In the genomic region with DNA sequence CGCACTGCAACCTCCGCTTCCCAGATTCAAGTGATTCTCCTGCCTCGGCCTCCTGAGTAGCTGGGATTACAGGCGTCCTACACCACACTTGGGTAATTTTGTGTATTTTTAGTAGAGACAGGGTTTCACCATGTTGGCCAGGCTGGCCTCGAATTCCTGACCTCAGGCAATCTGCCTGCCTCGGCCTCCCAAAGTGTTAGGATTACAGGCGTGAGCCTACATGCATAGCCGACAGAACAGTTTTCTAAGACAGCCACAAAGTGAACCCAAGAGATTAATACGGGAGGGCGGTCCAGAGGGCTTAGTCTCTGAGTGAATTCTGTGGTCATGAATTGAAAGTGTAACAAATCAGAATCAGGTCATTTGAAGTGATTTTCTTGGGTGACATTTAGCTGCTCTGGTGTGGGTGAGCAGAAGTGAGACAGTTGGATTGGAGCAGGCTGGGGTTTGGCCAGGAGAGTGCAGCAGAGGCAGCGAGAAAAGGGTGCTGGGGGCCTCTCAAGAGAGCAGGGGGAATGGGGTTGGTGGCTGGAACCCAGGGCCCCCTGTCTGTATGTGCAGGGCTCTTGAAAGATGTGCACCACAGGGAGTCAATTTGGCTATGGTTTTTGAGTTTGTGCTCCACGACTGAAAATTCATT, we compare ENCODE assay signal across 19 cellular contexts.
DNase-seq lines count a peak whose midpoint lies in the region; ATAC-seq and TF ChIP-seq lines count a peak whose summit lies in the region.
"Had no signal": no experiment of that assay in that cellular context is flagged by ENCODE, and none has a peak within 500 bp of the region (broad histone marks: within the 10 kb centered on the region; RNA-seq: fewer than 3 reads in every experiment).

No MANE protein-coding gene starts in this region.

- H3K27me3 ChIP-seq in H9 (ENCODE audit: insufficient read depth, low read length) (no peaks in the 10 kb centered on the region), Panc1 (ENCODE audit: control insufficient read depth, insufficient read depth, low read length) (no peaks in the 10 kb centered on the region)
- H3K27me3 ChIP-seq: ascending aorta, testis had no signal

- no peaks in the 10 kb centered on the region for H4K20me1 ChIP-seq in H9 (ENCODE audit: control insufficient read depth, insufficient read depth, insufficient read length)

- H3K9ac ChIP-seq in H9 (ENCODE audit: extremely low read depth, insufficient read length, low read length) = no peak overlapping the region

- no peak overlapping the region for H3K23ac ChIP-seq in H9 (ENCODE audit: insufficient read length, low read depth, low read length)

- H2BK20ac ChIP-seq in H9 (ENCODE audit: low read depth, low read length, poor library complexity, severe bottlenecking) = no peak overlapping the region

- no peak overlapping the region for H3K4me2 ChIP-seq in H9 (ENCODE audit: insufficient read depth, insufficient read length, low read length)

- H3K27me3 Mint-ChIP-seq in H9 (ENCODE audit: low read depth) = no peaks in the 10 kb centered on the region
- H3K27me3 Mint-ChIP-seq in CD14-positive monocyte (ENCODE audit: low read depth in 3 of 3) = peaks cover 4 to 10% (median 6%) of the 10 kb centered on the region in 3 donors
- H3K27me3 Mint-ChIP-seq: IgD-negative memory B cell had no signal

- H2BK12ac ChIP-seq in H9 (ENCODE audit: insufficient read length, low read depth, low read length) = no peak overlapping the region

- no peaks in the 10 kb centered on the region for H3K36me3 ChIP-seq in Panc1 (ENCODE audit: control insufficient read depth, insufficient read depth, low read length)
- H3K36me3 ChIP-seq: ascending aorta had no signal

- H3K18ac ChIP-seq in H9 (ENCODE audit: insufficient read length, low read depth, low read length) = no peak overlapping the region

- no peaks in the 10 kb centered on the region for H3K23me2 ChIP-seq in H9 (ENCODE audit: insufficient read length, low read depth, low read length, poor library complexity, severe bottlenecking)

- no peaks in the 10 kb centered on the region for H3K79me2 ChIP-seq in H9 (ENCODE audit: insufficient read depth, low read length)

- no peak overlapping the region for H3T11ph ChIP-seq in H9 (ENCODE audit: low read length)

- DNase-seq in H9 = peak; percentile 62
- DNase-seq in Panc1 (ENCODE audit: low read depth, low spot score) = no peak
- DNase-seq in globus pallidus (ENCODE audit: low spot score) = peak; percentile 48
- peak; percentile 24 for DNase-seq in pons (ENCODE audit: low spot score)
- DNase-seq in effector CD8-positive, alpha-beta T cell (lab: John Stamatoyannopoulos, UW) = no peak
- no peak for DNase-seq in CD14-positive monocyte (ENCODE audit: low spot score)
- DNase-seq: activated CD4-positive, CD25-positive, alpha-beta regulatory T cell; cerebellar nuclear complex; effector memory CD8-positive, alpha-beta T cell; glutamatergic neuron; left ventricle myocardium superior; NCI-H1436 treated with DMSO at 0.1 percent for 48 hours; T-helper 2 cell; testis had no signal

- no CpG with 5 or more reads among the region's 12 CpGs for WGBS in H9 (ENCODE audit: extremely low coverage, insufficient read length, low lambda C conversion rate)

- no peak overlapping the region for H4K8ac ChIP-seq in H9 (replicated peaks; ENCODE audit: insufficient read length, low read depth, low read length)

- no peak overlapping the region for H3K56ac ChIP-seq in H9 (ENCODE audit: insufficient read length, low read depth, low read length)

- H2BK15ac ChIP-seq in H9 (ENCODE audit: low read depth, low read length) = no peak overlapping the region

- H4K91ac ChIP-seq in H9 (ENCODE audit: insufficient read length, low read depth, low read length) = no peak overlapping the region

- no peak for ATAC-seq in Panc1
- ATAC-seq in GM19395 (IDR thresholded peaks at IDR 0.05; ENCODE audit: unreplicated experiment) = no peak
- ATAC-seq: activated naive CD4-positive, alpha-beta T cell treated with anti-CD3 and anti-CD28 coated beads, Interleukin-2, amount 50 U/mL, for 72 hours; effector memory CD8-positive, alpha-beta T cell; left ventricle myocardium superior had no signal

- H3K4me3 ChIP-seq in Panc1 (ENCODE audit: low read depth in 2 of 2, low read length in 2 of 2) = no peak overlapping the region
- H3K4me3 ChIP-seq: ascending aorta, SK-N-MC, testis had no signal

- POLR2A ChIA-PET in Panc1 (lab: Charles Lee) = no interaction called here

- CTCF ChIA-PET in Panc1 (lab: Charles Lee) = no interaction called here

- intact Hi-C loops in Panc1 (cut with micrococcal nuclease; ENCODE audit: unreplicated experiment) (no loop called here), CD14-positive monocyte (cut with micrococcal nuclease) (no loop called here)

- no TSS peak for BruUV-seq in Panc1 (replicated peaks; lab: Mats Ljungman, UMichigan)

- no peak overlapping the region for H2AFZ ChIP-seq in H9 (ENCODE audit: low read length)

- no peak overlapping the region for H2BK5ac ChIP-seq in H9 (ENCODE audit: insufficient read length, low read length)

- no peak overlapping the region for H2BK120ac ChIP-seq in H9 (ENCODE audit: low read depth, low read length, poor library complexity, severe bottlenecking)

- H3K9me3 ChIP-seq in H9 (ENCODE audit: control insufficient read depth, low read depth, low read length) = no peaks in the 10 kb centered on the region
- no peaks in the 10 kb centered on the region for H3K9me3 ChIP-seq in Panc1 (ENCODE audit: control insufficient read depth, insufficient read depth, low read depth, low read length)
- H3K9me3 ChIP-seq: ascending aorta, testis had no signal

- H3K9me3 Mint-ChIP-seq in H9 (no peaks in the 10 kb centered on the region; a peak in 1 of 5 replicates), CD14-positive monocyte (peaks cover 0 to 2% (median 0%) of the 10 kb centered on the region in 7 donors)
- H3K9me3 Mint-ChIP-seq: activated naive CD4-positive, alpha-beta T cell treated with anti-CD3 and anti-CD28 coated beads, Interleukin-2, amount 50 U/mL, for 72 hours; effector memory CD8-positive, alpha-beta T cell had no signal

- H3K36me3 Mint-ChIP-seq in H9 (ENCODE audit: insufficient read depth in 1 of 3, low read depth in 3 of 3) (no peaks in the 10 kb centered on the region), CD14-positive monocyte (no peaks in the 10 kb centered on the region)
- H3K36me3 Mint-ChIP-seq: activated naive CD4-positive, alpha-beta T cell treated with anti-CD3 and anti-CD28 coated beads, Interleukin-2, amount 50 U/mL, for 72 hours; IgD-negative memory B cell had no signal

- no peak overlapping the region for H2AK5ac ChIP-seq in H9 (ENCODE audit: insufficient read length, low read length)

- no peaks in the 10 kb centered on the region for H3K79me1 ChIP-seq in H9 (ENCODE audit: insufficient read depth, low read depth, low read length, poor library complexity, severe bottlenecking)

- in situ Hi-C loops in Panc1 (cut with HindIII; ENCODE audit: low pct_unique_long_range_greater_than_20kb, low sequenced_read_pairs) = no loop called here

- H3K4ac ChIP-seq in H9 (ENCODE audit: low read depth, low read length) = no peak overlapping the region

- H4K5ac ChIP-seq in H9 (ENCODE audit: insufficient read length, low read depth, low read length) = no peak overlapping the region

- peaks cover 2% of the 10 kb centered on the region; the same call in 1 of the 2 replicates for H3K4me1 ChIP-seq in H9 (ENCODE audit: insufficient read depth, low read length)
- no peaks in the 10 kb centered on the region for H3K4me1 ChIP-seq in Panc1 (ENCODE audit: control insufficient read depth, insufficient read depth, low read length)
- H3K4me1 ChIP-seq: ascending aorta, testis had no signal

- TF ChIP-seq CTCF in H9 (conservative IDR thresholded peaks at IDR 0.05) (peak; percentile 55), Panc1 (IDR thresholded peaks at IDR 0.05) (peak; percentile 23; the same call in 1 of the 2 replicates), CD14-positive monocyte (IDR thresholded peaks at IDR 0.05) (no peak)

- H3K27ac ChIP-seq in H9 (ENCODE audit: insufficient read length, low read depth, low read length) = no peak overlapping the region
- H3K27ac ChIP-seq in Panc1 (ENCODE audit: low read length) = no peak overlapping the region
- H3K27ac ChIP-seq: ascending aorta, SK-N-MC, testis had no signal

- peak overlapping the region in 1 of 3 experiments; percentile 90; a peak in 1 of 7 replicates for H3K27ac Mint-ChIP-seq in H9
- no peak overlapping the region for H3K27ac Mint-ChIP-seq in CD14-positive monocyte
- H3K27ac Mint-ChIP-seq: effector memory CD8-positive, alpha-beta T cell; IgD-negative memory B cell had no signal

- H3K4me3 Mint-ChIP-seq in H9 (no peak overlapping the region), CD14-positive monocyte (no peak overlapping the region)
- H3K4me3 Mint-ChIP-seq: effector memory CD8-positive, alpha-beta T cell; IgD-negative memory B cell had no signal

- H3K4me1 Mint-ChIP-seq in H9 (peaks cover 14 to 19% of the 10 kb centered on the region in 2 experiments), CD14-positive monocyte (no peaks in the 10 kb centered on the region)

- H3K14ac ChIP-seq in H9 (ENCODE audit: insufficient read depth, low read length) = no peak overlapping the region

Comparison
In these comparisons a context has a peak if more than half of its experiments do, and no peak if none do; other contexts are left out.
1. DNase-seq: peak in H9 (single experiment), globus pallidus (single experiment) and pons (single experiment); none in Panc1 (single experiment), effector CD8-positive, alpha-beta T cell (single experiment) and CD14-positive monocyte (single experiment).